ENCODE assay signal across 11 cellular contexts in genomic region chr12:24600996-24601395, GRCh38.
A peak's percentile ranks its signal among the peaks of the same experiment; 100 is the strongest.
DNase-seq lines count a peak whose midpoint lies in the region; ATAC-seq, FAIRE-seq and TF ChIP-seq lines count a peak whose summit lies in the region.
"Had no signal": no experiment of that assay in that cellular context is flagged by ENCODE, and none has a peak within 500 bp of the region (broad histone marks: within the 10 kb centered on the region; RNA-seq: fewer than 3 reads in every experiment).

No MANE protein-coding gene starts in this region.

- no peaks in the 10 kb centered on the region for H3K36me3 Mint-ChIP-seq in activated CD4-positive, alpha-beta memory T cell treated with anti-CD3 and anti-CD28 coated beads for 36 hours
- no peaks in the 10 kb centered on the region for H3K36me3 Mint-ChIP-seq in activated CD4-positive, alpha-beta memory T cell treated with anti-CD3 and anti-CD28 coated beads, Interleukin-2, amount 10 ng/mL, durations not matched to agents 7 days and 5 days (ENCODE audit: low read depth)

- H3K27ac Mint-ChIP-seq in activated CD4-positive, alpha-beta memory T cell treated with anti-CD3 and anti-CD28 coated beads for 36 hours: peak overlapping the region; percentile 42
- H3K27ac Mint-ChIP-seq in activated CD4-positive, alpha-beta memory T cell treated with anti-CD3 and anti-CD28 coated beads, Interleukin-2, amount 10 ng/mL, durations not matched to agents 7 days and 5 days: no peak overlapping the region

- H3K27me3 ChIP-seq in endothelial cell of umbilical vein (ENCODE audit: control insufficient read depth in 2 of 2, insufficient read depth in 2 of 2, low read length in 2 of 2) (no peaks in the 10 kb centered on the region), skeletal muscle satellite cell (ENCODE audit: control insufficient read depth, insufficient read depth, low read length) (no peaks in the 10 kb centered on the region)
- H3K27me3 ChIP-seq: esophagus squamous epithelium, neutrophil had no signal

- no peak for ATAC-seq in GM21737 (IDR thresholded peaks at IDR 0.05; ENCODE audit: unreplicated experiment)

- H3K4me3 Mint-ChIP-seq in activated CD4-positive, alpha-beta memory T cell treated with anti-CD3 and anti-CD28 coated beads for 36 hours: no peak overlapping the region
- H3K4me3 Mint-ChIP-seq in activated CD4-positive, alpha-beta memory T cell treated with anti-CD3 and anti-CD28 coated beads, Interleukin-2, amount 10 ng/mL, durations not matched to agents 7 days and 5 days: no peak overlapping the region

- TF ChIP-seq POLR2A in endothelial cell of umbilical vein (IDR thresholded peaks at IDR 0.05; ENCODE audit: low read depth, low read length): no peak

- H3K4me3 ChIP-seq in endothelial cell of umbilical vein (replicated peaks in 1 of 3; ENCODE audit: insufficient read depth in 1 of 3, low read depth in 1 of 3, low read length in 3 of 3) (no peak overlapping the region), skeletal muscle satellite cell (ENCODE audit: low read length) (no peak overlapping the region)
- H3K4me3 ChIP-seq: esophagus squamous epithelium had no signal

- peaks cover 5% of the 10 kb centered on the region for H3K27me3 Mint-ChIP-seq in activated CD4-positive, alpha-beta memory T cell treated with anti-CD3 and anti-CD28 coated beads for 36 hours
- no peaks in the 10 kb centered on the region for H3K27me3 Mint-ChIP-seq in activated CD4-positive, alpha-beta memory T cell treated with anti-CD3 and anti-CD28 coated beads, Interleukin-2, amount 10 ng/mL, durations not matched to agents 7 days and 5 days

- dilution Hi-C loops in endothelial cell of umbilical vein (cut with MboI; ENCODE audit: extremely low pct_ligation_motif_present, low sequenced_read_pairs): no loop called here

- H3K79me2 ChIP-seq in endothelial cell of umbilical vein (ENCODE audit: control insufficient read depth, insufficient read depth, low read length): no peaks in the 10 kb centered on the region

- H3K9me1 ChIP-seq in endothelial cell of umbilical vein (replicated peaks; ENCODE audit: control insufficient read depth, extremely low read depth, insufficient read depth, low read length): no peaks in the 10 kb centered on the region

- no peak for DNase-seq in activated CD4-positive, alpha-beta memory T cell treated with anti-CD3 and anti-CD28 coated beads for 36 hours
- no peak for DNase-seq in activated CD4-positive, alpha-beta memory T cell treated with anti-CD3 and anti-CD28 coated beads, Interleukin-2, amount 10 ng/mL, durations not matched to agents 7 days and 5 days
- DNase-seq in NAMALWA (ENCODE audit: low spot score): peak; percentile 62
- DNase-seq in endothelial cell of umbilical vein (ENCODE audit: low read depth, low spot score): peak; percentile 90
- no peak for DNase-seq in activated CD4-positive, CD25-positive, alpha-beta regulatory T cell treated with anti-CD3 and anti-CD28 coated beads, Interleukin-2, amount 50 U/mL, for 72 hours
- no peak for DNase-seq in SHP77 treated with DMSO at 0.1 percent for 48 hours (lab: John Stamatoyannopoulos, UW)
- DNase-seq: 8988T, esophagus squamous epithelium had no signal

- CTCF ChIA-PET in activated CD4-positive, alpha-beta memory T cell treated with anti-CD3 and anti-CD28 coated beads for 36 hours (lab: Charles Lee): no interaction called here
- CTCF ChIA-PET in activated CD4-positive, alpha-beta memory T cell treated with anti-CD3 and anti-CD28 coated beads, Interleukin-2, amount 10 ng/mL, durations not matched to agents 7 days and 5 days (lab: Charles Lee): no interaction called here
- CTCF ChIA-PET in endothelial cell of umbilical vein (lab: Charles Lee): no interaction called here

- intact Hi-C loops in activated CD4-positive, alpha-beta memory T cell treated with anti-CD3 and anti-CD28 coated beads for 36 hours (cut with micrococcal nuclease): loop anchor here (1.0 to 5.0 kb wide), 5 partner anchors 107 to 238 kb away; no protein-coding TSS in a partner anchor
- intact Hi-C loops in endothelial cell of umbilical vein (cut with micrococcal nuclease): loop anchor here (1.0 to 5.0 kb wide), 4 partner anchors 8 to 301 kb away; no protein-coding TSS in a partner anchor

- H3K27ac ChIP-seq in endothelial cell of umbilical vein (ENCODE audit: insufficient read depth, low read depth, low read length): peak overlapping the region; percentile 40
- H3K27ac ChIP-seq: esophagus squamous epithelium, neutrophil had no signal

- no peak for TF ChIP-seq CTCF in endothelial cell of umbilical vein (IDR thresholded peaks at IDR 0.05; ENCODE audit: extremely low read depth in 1 of 2, insufficient read depth in 1 of 2, low read depth in 1 of 2, low read length in 2 of 2)

- H3K4me1 ChIP-seq in endothelial cell of umbilical vein (ENCODE audit: control insufficient read depth, extremely low read depth, insufficient read depth, low read length) (peaks cover 13% of the 10 kb centered on the region), skeletal muscle satellite cell (ENCODE audit: control insufficient read depth, insufficient read depth, low read length) (peaks cover 11% of the 10 kb centered on the region)

- no peaks in the 10 kb centered on the region for H4K20me1 ChIP-seq in endothelial cell of umbilical vein (replicated peaks; ENCODE audit: control insufficient read depth, extremely low read depth, insufficient read depth, low read length)

- H3K36me3 ChIP-seq in endothelial cell of umbilical vein (ENCODE audit: control insufficient read depth in 2 of 2, extremely low read depth in 1 of 2, insufficient read depth in 2 of 2, low read length in 2 of 2): no peaks in the 10 kb centered on the region
- H3K36me3 ChIP-seq in skeletal muscle satellite cell (ENCODE audit: insufficient read depth, low read length): no peaks in the 10 kb centered on the region
- H3K36me3 ChIP-seq: esophagus squamous epithelium, neutrophil had no signal

- BruUV-seq in endothelial cell of umbilical vein (replicated peaks; lab: Mats Ljungman, UMichigan): no TSS peak

- H3K9ac ChIP-seq in endothelial cell of umbilical vein (replicated peaks; ENCODE audit: extremely low read depth, insufficient read depth, low read length): no peak overlapping the region
- H3K9ac ChIP-seq in skeletal muscle satellite cell (ENCODE audit: low read depth, low read length): no peak overlapping the region

- H2AFZ ChIP-seq in endothelial cell of umbilical vein (ENCODE audit: low read depth, low read length): no peak overlapping the region

- peaks cover 5% of the 10 kb centered on the region for H3K4me1 Mint-ChIP-seq in activated CD4-positive, alpha-beta memory T cell treated with anti-CD3 and anti-CD28 coated beads for 36 hours (ENCODE audit: low read depth)
- peaks cover 7% of the 10 kb centered on the region for H3K4me1 Mint-ChIP-seq in activated CD4-positive, alpha-beta memory T cell treated with anti-CD3 and anti-CD28 coated beads, Interleukin-2, amount 10 ng/mL, durations not matched to agents 7 days and 5 days

- POLR2A ChIA-PET in activated CD4-positive, alpha-beta memory T cell treated with anti-CD3 and anti-CD28 coated beads for 36 hours (lab: Charles Lee): no interaction called here
- POLR2A ChIA-PET in activated CD4-positive, alpha-beta memory T cell treated with anti-CD3 and anti-CD28 coated beads, Interleukin-2, amount 10 ng/mL, durations not matched to agents 7 days and 5 days (lab: Charles Lee): no interaction called here
- POLR2A ChIA-PET in endothelial cell of umbilical vein (lab: Charles Lee): no interaction called here

- H3K4me2 ChIP-seq in endothelial cell of umbilical vein (ENCODE audit: insufficient read depth, low read length): peak overlapping the region; percentile 60
- peak overlapping the region; percentile 42 for H3K4me2 ChIP-seq in skeletal muscle satellite cell (ENCODE audit: low read length)

- H3K9me3 ChIP-seq in endothelial cell of umbilical vein (replicated peaks; ENCODE audit: control insufficient read depth, insufficient read depth, low read length) (no peaks in the 10 kb centered on the region), skeletal muscle satellite cell (replicated peaks; ENCODE audit: low read length) (no peaks in the 10 kb centered on the region)
- H3K9me3 ChIP-seq: esophagus squamous epithelium, neutrophil had no signal

- no peaks in the 10 kb centered on the region for H3K9me3 Mint-ChIP-seq in activated CD4-positive, alpha-beta memory T cell treated with anti-CD3 and anti-CD28 coated beads for 36 hours
- H3K9me3 Mint-ChIP-seq in activated CD4-positive, alpha-beta memory T cell treated with anti-CD3 and anti-CD28 coated beads, Interleukin-2, amount 10 ng/mL, durations not matched to agents 7 days and 5 days: no peaks in the 10 kb centered on the region

- peak; percentile 64 for FAIRE-seq in endothelial cell of umbilical vein (lab: Jason Lieb, UNC)

TF ChIP-seq in endothelial cell of umbilical vein, 7 proteins besides CTCF, POLR2A, EP300 and RAD21:
- TF ChIP-seq POLR2AphosphoS5 (IDR thresholded peaks at IDR 0.05; ENCODE audit: insufficient read depth, low read depth, low read length) (peak; percentile 80), JUN (IDR thresholded peaks at IDR 0.05; ENCODE audit: borderline replicate concordance, insufficient read depth, insufficient read length, low read depth) (peak; percentile 94), MYC (IDR thresholded peaks at IDR 0.05; ENCODE audit: low read depth, low read length) (no peak), EZH2 (IDR thresholded peaks at IDR 0.05; ENCODE audit: borderline replicate concordance, low read depth, low read length, severe bottlenecking) (no peak), FOS (IDR thresholded peaks at IDR 0.05; ENCODE audit: borderline replicate concordance, insufficient read depth, low read length) (peak; percentile 93), GATA2 (IDR thresholded peaks at IDR 0.05; ENCODE audit: insufficient read depth, insufficient read length, low read depth, low read length) (peak; percentile 48)
- TF ChIP-seq, protein P1, sequence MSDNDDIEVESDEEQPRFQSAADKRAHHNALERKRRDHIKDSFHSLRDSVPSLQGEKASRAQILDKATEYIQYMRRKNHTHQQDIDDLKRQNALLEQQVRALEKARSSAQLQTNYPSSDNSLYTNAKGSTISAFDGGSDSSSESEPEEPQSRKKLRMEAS (IDR thresholded peaks at IDR 0.05; ENCODE audit: insufficient read depth, insufficient read length): no peak

Comparison
In these comparisons a context has a peak if more than half of its experiments do, and no peak if none do; other contexts are left out.
1. DNase-seq: peak in NAMALWA (single experiment) and endothelial cell of umbilical vein (single experiment); none in activated CD4-positive, alpha-beta memory T cell treated with anti-CD3 and anti-CD28 coated beads for 36 hours (single experiment), activated CD4-positive, alpha-beta memory T cell treated with anti-CD3 and anti-CD28 coated beads, Interleukin-2, amount 10 ng/mL, durations not matched to agents 7 days and 5 days (single experiment), activated CD4-positive, CD25-positive, alpha-beta regulatory T cell treated with anti-CD3 and anti-CD28 coated beads, Interleukin-2, amount 50 U/mL, for 72 hours (single experiment) and SHP77 treated with DMSO at 0.1 percent for 48 hours (single experiment).